ENCODE assay signal across 21 cellular contexts in genomic region chr15:81281925-81282895, GRCh38. TPM values are rescaled to one million over a fixed set of nuclear protein-coding genes. Genes with fewer than 3 reads are reported as not detected.
DNase-seq lines count a peak whose midpoint lies in the region; ATAC-seq and TF ChIP-seq lines count a peak whose summit lies in the region.
"Had no signal": no experiment of that assay in that cellular context is flagged by ENCODE, and none has a peak within 500 bp of the region (broad histone marks: within the 10 kb centered on the region; RNA-seq: fewer than 3 reads in every experiment).

No MANE protein-coding gene starts in this region.

- TF ChIP-seq CTCF in left ventricle myocardium inferior (IDR thresholded peaks at IDR 0.05; ENCODE audit: borderline replicate concordance) (no peak), H9 (conservative IDR thresholded peaks at IDR 0.05) (no peak)

- H3K79me1 ChIP-seq in H9 (ENCODE audit: insufficient read depth, low read depth, low read length, poor library complexity, severe bottlenecking), result no peaks in the 10 kb centered on the region

- no peak overlapping the region for H2BK12ac ChIP-seq in H9 (ENCODE audit: insufficient read length, low read depth, low read length)

- no peak overlapping the region for H2AFZ ChIP-seq in H9 (ENCODE audit: low read length)
- H2AFZ ChIP-seq: GM23248, neural progenitor cell had no signal

- H3K4me2 ChIP-seq in H9 (ENCODE audit: insufficient read depth, insufficient read length, low read length), result no peak overlapping the region
- H3K4me2 ChIP-seq: KMS-11, neural progenitor cell had no signal

- H3K56ac ChIP-seq in H9 (ENCODE audit: insufficient read length, low read depth, low read length), result no peak overlapping the region

- no peak overlapping the region for H3K9ac ChIP-seq in H9 (ENCODE audit: extremely low read depth, insufficient read length, low read length)
- H3K9ac ChIP-seq: GM23248, KMS-11, neural progenitor cell had no signal

- peaks cover 11% of the 10 kb centered on the region for H3K4me1 ChIP-seq in left ventricle myocardium inferior
- H3K4me1 ChIP-seq in H9 (ENCODE audit: insufficient read depth, low read length), result no peaks in the 10 kb centered on the region
- H3K4me1 ChIP-seq: neural progenitor cell, tibial artery had no signal

- H2BK15ac ChIP-seq in H9 (ENCODE audit: low read depth, low read length), result no peak overlapping the region

- intact Hi-C loops in Right ventricle myocardium inferior (cut with DNase I) (no loop called here), left ventricle myocardium inferior (cut with micrococcal nuclease) (no loop called here)

- no peak overlapping the region for H4K5ac ChIP-seq in H9 (ENCODE audit: insufficient read length, low read depth, low read length)

- peaks cover 0 to 10% (median 4%) of the 10 kb centered on the region in 3 experiments; a peak in 4 of 7 replicates for H3K36me3 Mint-ChIP-seq in H9 (ENCODE audit: insufficient read depth in 1 of 3, low read depth in 3 of 3)
- no peaks in the 10 kb centered on the region for H3K36me3 Mint-ChIP-seq in stimulated activated effector memory CD8-positive, alpha-beta T cell treated with anti-CD3 and anti-CD28 coated beads, Interleukin-12 subunit alpha, Interleukin-12 subunit beta, amount 100 ng/mL, for 72 hours
- H3K36me3 Mint-ChIP-seq in activated CD4-positive, alpha-beta memory T cell treated with anti-CD3 and anti-CD28 coated beads, Interleukin-2, amount 10 ng/mL, durations not matched to agents 7 days and 5 days (ENCODE audit: low read depth), result peaks cover 7% of the 10 kb centered on the region
- H3K36me3 Mint-ChIP-seq: neural progenitor cell had no signal

- H3K4ac ChIP-seq in H9 (ENCODE audit: low read depth, low read length), result no peak overlapping the region

- H3K27ac ChIP-seq in left ventricle myocardium inferior (replicated peaks), result no peak overlapping the region
- H3K27ac ChIP-seq in H9 (ENCODE audit: insufficient read length, low read depth, low read length), result no peak overlapping the region
- H3K27ac ChIP-seq: GM23248, KMS-11, neural progenitor cell, stomach, tibial artery had no signal

- H3K27me3 Mint-ChIP-seq in H9 (ENCODE audit: low read depth), result peaks cover 5% of the 10 kb centered on the region
- no peaks in the 10 kb centered on the region for H3K27me3 Mint-ChIP-seq in activated CD4-positive, alpha-beta memory T cell treated with anti-CD3 and anti-CD28 coated beads, Interleukin-2, amount 10 ng/mL, durations not matched to agents 7 days and 5 days

- H3K14ac ChIP-seq in H9 (ENCODE audit: insufficient read depth, low read length), result no peak overlapping the region

- H2BK5ac ChIP-seq in H9 (ENCODE audit: insufficient read length, low read length), result no peak overlapping the region

- H4K8ac ChIP-seq in H9 (replicated peaks; ENCODE audit: insufficient read length, low read depth, low read length), result no peak overlapping the region

- H3K23me2 ChIP-seq in H9 (ENCODE audit: insufficient read length, low read depth, low read length, poor library complexity, severe bottlenecking), result no peaks in the 10 kb centered on the region

- H2BK120ac ChIP-seq in H9 (ENCODE audit: low read depth, low read length, poor library complexity, severe bottlenecking), result no peak overlapping the region

- no peak overlapping the region for H3K18ac ChIP-seq in H9 (ENCODE audit: insufficient read length, low read depth, low read length)

- 0 out of 4 replicates have a peak, but pooled peaks cover 0 to 2% of the 10 kb centered on the region in 2 experiments for H3K4me1 Mint-ChIP-seq in H9
- peaks cover 29% of the 10 kb centered on the region for H3K4me1 Mint-ChIP-seq in stimulated activated effector memory CD8-positive, alpha-beta T cell treated with anti-CD3 and anti-CD28 coated beads, Interleukin-12 subunit alpha, Interleukin-12 subunit beta, amount 100 ng/mL, for 72 hours
- peaks cover 26% of the 10 kb centered on the region for H3K4me1 Mint-ChIP-seq in activated CD4-positive, alpha-beta memory T cell treated with anti-CD3 and anti-CD28 coated beads, Interleukin-2, amount 10 ng/mL, durations not matched to agents 7 days and 5 days
- H3K4me1 Mint-ChIP-seq: neural progenitor cell had no signal

- no peak overlapping the region for H2BK20ac ChIP-seq in H9 (ENCODE audit: low read depth, low read length, poor library complexity, severe bottlenecking)

- DNase-seq in Right ventricle myocardium inferior (ENCODE audit: missing footprints) (peak; percentile 58), left ventricle myocardium inferior (no peak), H9 (peak; percentile 5), islet precursor cell (peak; percentile 72), medulla oblongata (ENCODE audit: extremely low spot score) (no peak), NCI-H69 (lab: John Stamatoyannopoulos, UW) (no peak)
- no peak for DNase-seq in stimulated activated effector memory CD8-positive, alpha-beta T cell treated with anti-CD3 and anti-CD28 coated beads, Interleukin-12 subunit alpha, Interleukin-12 subunit beta, amount 100 ng/mL, for 72 hours (ENCODE audit: low spot score in 2 of 2)
- DNase-seq in activated CD4-positive, alpha-beta memory T cell treated with anti-CD3 and anti-CD28 coated beads, Interleukin-2, amount 10 ng/mL, durations not matched to agents 7 days and 5 days, result no peak
- DNase-seq: activated CD4-positive, alpha-beta T cell treated with anti-CD3 and anti-CD28 coated beads for 4 hours; dorsolateral prefrontal cortex; foreskin fibroblast; GDM1; GM23248; NCI-H1436 treated with DMSO at 0.1 percent for 48 hours; right cardiac atrium; stimulated activated CD4-positive, alpha-beta T cell treated with anti-CD3 and anti-CD28 coated beads, Interleukin-4, amount 100 ng/mL, for 4 hours; stomach had no signal

- H4K20me1 ChIP-seq in H9 (ENCODE audit: control insufficient read depth, insufficient read depth, insufficient read length), result no peaks in the 10 kb centered on the region

- H3K27me3 ChIP-seq in left ventricle myocardium inferior (ENCODE audit: low read depth) (no peaks in the 10 kb centered on the region), H9 (ENCODE audit: insufficient read depth, low read length) (no peaks in the 10 kb centered on the region)
- H3K27me3 ChIP-seq: dorsolateral prefrontal cortex, neural progenitor cell, stomach, tibial artery had no signal

- CTCF ChIA-PET in activated CD4-positive, alpha-beta memory T cell treated with anti-CD3 and anti-CD28 coated beads, Interleukin-2, amount 10 ng/mL, durations not matched to agents 7 days and 5 days (lab: Charles Lee), result interaction anchor here (0.6 to 1.9 kb wide), 3 partner anchors 9 to 16 kb away, joined by 4 to 7 read pairs (median 5); no protein-coding TSS in a partner anchor

- no peak overlapping the region for H4K91ac ChIP-seq in H9 (ENCODE audit: insufficient read length, low read depth, low read length)

- H3K4me3 Mint-ChIP-seq in H9, result no peak overlapping the region
- H3K4me3 Mint-ChIP-seq in stimulated activated effector memory CD8-positive, alpha-beta T cell treated with anti-CD3 and anti-CD28 coated beads, Interleukin-12 subunit alpha, Interleukin-12 subunit beta, amount 100 ng/mL, for 72 hours, result no peak overlapping the region
- no peak overlapping the region for H3K4me3 Mint-ChIP-seq in activated CD4-positive, alpha-beta memory T cell treated with anti-CD3 and anti-CD28 coated beads, Interleukin-2, amount 10 ng/mL, durations not matched to agents 7 days and 5 days
- H3K4me3 Mint-ChIP-seq: neural progenitor cell; T-helper 1 cell treated with Interleukin-12 subunit alpha and Interleukin-12 subunit beta and Interleukin-4 antibody, amounts not matched to agents 30 μg/mL and 1 μg/mL, for 36 hours had no signal

- POLR2A ChIA-PET in activated CD4-positive, alpha-beta memory T cell treated with anti-CD3 and anti-CD28 coated beads, Interleukin-2, amount 10 ng/mL, durations not matched to agents 7 days and 5 days (lab: Charles Lee), result interaction anchor here (0.6 to 1.2 kb wide), 2 partner anchors 12 to 16 kb away, joined by 3 read pairs; no protein-coding TSS in a partner anchor

- peaks cover 15 to 19% of the 10 kb centered on the region in 2 experiments for H3K9me3 Mint-ChIP-seq in H9
- H3K9me3 Mint-ChIP-seq in stimulated activated effector memory CD8-positive, alpha-beta T cell treated with anti-CD3 and anti-CD28 coated beads, Interleukin-12 subunit alpha, Interleukin-12 subunit beta, amount 100 ng/mL, for 72 hours, result peaks cover 7% of the 10 kb centered on the region
- H3K9me3 Mint-ChIP-seq in activated CD4-positive, alpha-beta memory T cell treated with anti-CD3 and anti-CD28 coated beads, Interleukin-2, amount 10 ng/mL, durations not matched to agents 7 days and 5 days, result peaks cover 7% of the 10 kb centered on the region

- H3K36me3 ChIP-seq in left ventricle myocardium inferior, result peaks cover 5% of the 10 kb centered on the region
- H3K36me3 ChIP-seq: neural progenitor cell had no signal

- H2AK5ac ChIP-seq in H9 (ENCODE audit: insufficient read length, low read length), result no peak overlapping the region

- no peak overlapping the region for H3K4me3 ChIP-seq in left ventricle myocardium inferior
- H3K4me3 ChIP-seq: dorsolateral prefrontal cortex, GM23248, neural progenitor cell, stomach, tibial artery had no signal

- no peak overlapping the region for H3T11ph ChIP-seq in H9 (ENCODE audit: low read length)

- no peak overlapping the region for H3K23ac ChIP-seq in H9 (ENCODE audit: insufficient read length, low read depth, low read length)

- WGBS in H9 (ENCODE audit: extremely low coverage, insufficient read length, low lambda C conversion rate), result no CpG with 5 or more reads among the region's 29 CpGs

- no peaks in the 10 kb centered on the region for H3K79me2 ChIP-seq in H9 (ENCODE audit: insufficient read depth, low read length)

- no peak overlapping the region; a peak in 1 of 7 replicates for H3K27ac Mint-ChIP-seq in H9
- H3K27ac Mint-ChIP-seq in stimulated activated effector memory CD8-positive, alpha-beta T cell treated with anti-CD3 and anti-CD28 coated beads, Interleukin-12 subunit alpha, Interleukin-12 subunit beta, amount 100 ng/mL, for 72 hours, result peak overlapping the region; percentile 15
- H3K27ac Mint-ChIP-seq in activated CD4-positive, alpha-beta memory T cell treated with anti-CD3 and anti-CD28 coated beads, Interleukin-2, amount 10 ng/mL, durations not matched to agents 7 days and 5 days, result no peak overlapping the region
- H3K27ac Mint-ChIP-seq: neural progenitor cell; T-helper 1 cell treated with Interleukin-12 subunit alpha and Interleukin-12 subunit beta and Interleukin-4 antibody, amounts not matched to agents 30 μg/mL and 1 μg/mL, for 36 hours had no signal

- H3K9me3 ChIP-seq in left ventricle myocardium inferior (replicated peaks) (peaks cover 5% of the 10 kb centered on the region), H9 (ENCODE audit: control insufficient read depth, low read depth, low read length) (peaks cover 4% of the 10 kb centered on the region)
- H3K9me3 ChIP-seq: stomach had no signal

- no peak for ATAC-seq in Right ventricle myocardium inferior
- ATAC-seq in stimulated activated effector memory CD8-positive, alpha-beta T cell treated with anti-CD3 and anti-CD28 coated beads, Interleukin-12 subunit alpha, Interleukin-12 subunit beta, amount 100 ng/mL, for 72 hours, result no peak
- ATAC-seq: right cardiac atrium had no signal

RNA-seq across cellular contexts. Expression of gene STARD5, which starts 41.7 kb away (rescaled TPM):
- total RNA-seq in Right ventricle myocardium inferior (2.2 TPM), left ventricle myocardium inferior (2.5 TPM), H9 (2021) (2.3 and 2.4 TPM in 2 replicates)
- 1 to 10 TPM; 4.2 TPM for total RNA-seq in activated CD4-positive, alpha-beta memory T cell treated with anti-CD3 and anti-CD28 coated beads, Interleukin-2, amount 10 ng/mL, durations not matched to agents 7 days and 5 days

Comparison
In these comparisons a context has a peak if more than half of its experiments do, and no peak if none do; other contexts are left out.
1. DNase-seq: peak in Right ventricle myocardium inferior (single experiment), H9 (single experiment) and islet precursor cell (single experiment); none in left ventricle myocardium inferior (single experiment), stimulated activated effector memory CD8-positive, alpha-beta T cell treated with anti-CD3 and anti-CD28 coated beads, Interleukin-12 subunit alpha, Interleukin-12 subunit beta, amount 100 ng/mL, for 72 hours (0 of 2), activated CD4-positive, alpha-beta memory T cell treated with anti-CD3 and anti-CD28 coated beads, Interleukin-2, amount 10 ng/mL, durations not matched to agents 7 days and 5 days (single experiment), medulla oblongata (single experiment) and NCI-H69 (single experiment).